Comparison of ENCODE assay signal across 8 cellular contexts in genomic region chr6:41733707-41734665, GRCh38. TPM values are rescaled to one million over a fixed set of nuclear protein-coding genes. Genes with fewer than 3 reads are reported as not detected.
A peak's percentile ranks its signal among the peaks of the same experiment; 100 is the strongest.
DNase-seq lines count a peak whose midpoint lies in the region; ATAC-seq, FAIRE-seq and TF ChIP-seq lines count a peak whose summit lies in the region.

No MANE protein-coding gene starts in this region.

- ATAC-seq in GM21737 (IDR thresholded peaks at IDR 0.05; ENCODE audit: unreplicated experiment) (peak; percentile 44), pancreas (peak; percentile 64 to 81 (median 70))

- H3K27me3 ChIP-seq in DOHH2 (ENCODE audit: control insufficient read depth, low read length) (no peaks in the 10 kb centered on the region), cardiac muscle cell (no peaks in the 10 kb centered on the region), pancreas (no peaks in the 10 kb centered on the region), transverse colon (no peaks in the 10 kb centered on the region)

- H3K36me3 ChIP-seq in DOHH2 (ENCODE audit: control insufficient read depth, low read length) = peaks cover 36% of the 10 kb centered on the region
- no peaks in the 10 kb centered on the region for H3K36me3 ChIP-seq in SK-N-MC (ENCODE audit: insufficient read depth, low read length)
- no peaks in the 10 kb centered on the region for H3K36me3 ChIP-seq in cardiac muscle cell
- H3K36me3 ChIP-seq in pancreas = no peaks in the 10 kb centered on the region
- no peaks in the 10 kb centered on the region for H3K36me3 ChIP-seq in transverse colon

- H3K79me2 ChIP-seq in DOHH2 (ENCODE audit: control insufficient read depth, low read length) = peaks cover 50% of the 10 kb centered on the region

- H3K27ac ChIP-seq in DOHH2 (ENCODE audit: low read depth, low read length) (peak overlapping the region; percentile 94), SK-N-MC (no peak overlapping the region), cardiac muscle cell (peak overlapping the region; percentile 64), pancreas (peak overlapping the region; percentile 81 to 94 (median 86)), transverse colon (peak overlapping the region; percentile 97 to 98 (median 98))

- peak; percentile 67 for DNase-seq in LHCN-M2 (ENCODE audit: low read depth)
- no peak for DNase-seq in SK-N-MC (ENCODE audit: low read depth, low spot score)
- DNase-seq in activated naive CD8-positive, alpha-beta T cell treated with anti-CD3 and anti-CD28 coated beads, Interleukin-2, amount 50 U/mL, for 16 hours (ENCODE audit: low read depth, low spot score) = peak; percentile 11
- peak; percentile 80 to 89 for DNase-seq in cardiac muscle cell (ENCODE audit: low read depth in 1 of 2, low spot score in 1 of 2)
- peak; percentile 55 to 85 (median 68) for DNase-seq in pancreas
- DNase-seq in transverse colon = peak; percentile 82

- H3K9ac ChIP-seq in SK-N-MC (ENCODE audit: insufficient read length) = no peak overlapping the region

- H3K9me2 ChIP-seq in DOHH2 (replicated peaks; ENCODE audit: control insufficient read depth, low read length) = no peaks in the 10 kb centered on the region

- TF ChIP-seq CTCF in DOHH2 (IDR thresholded peaks at IDR 0.05; ENCODE audit: low read depth, low read length, poor library complexity, severe bottlenecking) (no peak), cardiac muscle cell (IDR thresholded peaks at IDR 0.05; ENCODE audit: low read depth, low read length) (no peak), pancreas (IDR thresholded peaks at IDR 0.05) (no peak), transverse colon (IDR thresholded peaks at IDR 0.05) (no peak)

- no peak for TF ChIP-seq EP300 in transverse colon (IDR thresholded peaks at IDR 0.05; ENCODE audit: low read depth)

- H3K4me1 ChIP-seq in DOHH2 (ENCODE audit: control insufficient read depth, low read length) = peaks cover 57% of the 10 kb centered on the region
- peaks cover 14% of the 10 kb centered on the region for H3K4me1 ChIP-seq in cardiac muscle cell (ENCODE audit: low read depth)
- peaks cover 0 to 9% (median 0%) of the 10 kb centered on the region in 3 donors for H3K4me1 ChIP-seq in pancreas
- H3K4me1 ChIP-seq in transverse colon = peaks cover 32 to 53% (median 43%) of the 10 kb centered on the region in 4 donors

- no peaks in the 10 kb centered on the region for H3K9me3 ChIP-seq in DOHH2 (ENCODE audit: control insufficient read depth, insufficient read depth, low read length)
- H3K9me3 ChIP-seq in SK-N-MC (ENCODE audit: low read depth, low read length) = no peaks in the 10 kb centered on the region
- H3K9me3 ChIP-seq in cardiac muscle cell (ENCODE audit: low read depth) = no peaks in the 10 kb centered on the region
- no peaks in the 10 kb centered on the region for H3K9me3 ChIP-seq in pancreas
- H3K9me3 ChIP-seq in transverse colon = no peaks in the 10 kb centered on the region

- no peaks in the 10 kb centered on the region; the same call in 1 of the 2 replicates for H3F3A ChIP-seq in DOHH2 (ENCODE audit: control insufficient read depth, insufficient read depth)

- in situ Hi-C loops in transverse colon (cut with MboI; ENCODE audit: low pct_ligation_motif_present in 1 of 4, low pct_unique_long_range_greater_than_20kb in 1 of 4, low sequenced_read_pairs in 3 of 4) = no loop called here

- H3K4me2 ChIP-seq in DOHH2 (ENCODE audit: low read length) = peak overlapping the region; percentile 98

- peak; percentile 38 for TF ChIP-seq POLR2A in transverse colon (IDR thresholded peaks at IDR 0.05)

- H3K4me3 ChIP-seq in DOHH2 (ENCODE audit: low read length) (peak overlapping the region; percentile 96), SK-N-MC (peak overlapping the region; percentile 85), cardiac muscle cell (peak overlapping the region; percentile 68), pancreas (peak overlapping the region; percentile 64 to 95 (median 88)), transverse colon (peak overlapping the region; percentile 79 to 98 (median 86))

- intact Hi-C loops in pancreas (cut with DNase I) (no loop called here), transverse colon (cut with DNase I; ENCODE audit: low total_unique reads) (loop anchor here (2.0 kb wide), 1 partner anchor 19 kb away; no protein-coding TSS in a partner anchor)

- WGBS in pancreas, 2 donors = 3% methylated on average over 55 to 73 of the region's 73 CpGs
- WGBS in transverse colon (ENCODE audit: low coverage in 1 of 2), 2 donors = 2% methylated on average over 53 of the region's 73 CpGs; no CpG with 5 or more reads in 1 of the 2 donors

- FAIRE-seq in pancreas (lab: Jason Lieb, UNC) = no peak

- no peaks in the 10 kb centered on the region for H4K20me1 ChIP-seq in DOHH2 (ENCODE audit: control insufficient read depth, insufficient read depth, low read depth, low read length)

RNA-seq across cellular contexts. Expression of gene TFEB, which starts 1.4 kb away (rescaled TPM):
- total RNA-seq in LHCN-M2 (2014; rRNA removed) = 2.4 and 3.6 TPM in 2 replicates
- polyA plus RNA-seq in LHCN-M2 (2012) = 3.1 TPM
- 25.8 and 41.0 TPM in 2 replicates for total RNA-seq in cardiac muscle cell
- 34.0 and 57.8 TPM in 2 replicates for polyA plus RNA-seq in cardiac muscle cell
- 10 to 100 TPM in 3 of 6 donors, 1 to 10 TPM in 3; 6.5 to 16.2 (median 10.1) TPM for total RNA-seq in pancreas
- polyA plus RNA-seq in pancreas = 10 to 100 TPM; 27.4 to 49.4 TPM
- total RNA-seq in transverse colon = 10 to 100 TPM; 30.4 to 47.1 (median 38.1) TPM

RNA-seq across cellular contexts. Expression of gene PGC, which starts 13.2 kb away (rescaled TPM):
- total RNA-seq in LHCN-M2 (2014; rRNA removed) (not detected in 2 replicates), cardiac muscle cell (not detected in 2 replicates), pancreas (10 to 100 TPM in 1 of 6 donors, 1 to 10 TPM in 5; 1.0 to 24.4 (median 3.2) TPM), transverse colon (1 to 10 TPM in 1 of 4 donors, not detected in 3; 1.5 TPM)
- polyA plus RNA-seq in LHCN-M2 (2012) = not detected
- polyA plus RNA-seq in cardiac muscle cell (0.10 TPM in 1 of 2 replicates, not detected in the other), pancreas (10 to 100 TPM in 1 of 2 donors, 1 to 10 TPM in 1; 1.5 to 33.6 TPM)

RNA-seq across cellular contexts. Expression of gene FRS3, which starts 45.7 kb away (rescaled TPM):
- total RNA-seq in LHCN-M2 (2014; rRNA removed) (3.3 and 3.4 TPM in 2 replicates), cardiac muscle cell (24.7 and 25.9 TPM in 2 replicates), pancreas (1 to 10 TPM; 2.1 to 5.2 (median 2.7) TPM), transverse colon (1 to 10 TPM; 2.8 to 4.5 (median 3.2) TPM)
- polyA plus RNA-seq in LHCN-M2 (2012) = 2.9 TPM
- polyA plus RNA-seq in cardiac muscle cell (25.3 and 31.6 TPM in 2 replicates), pancreas (1 to 10 TPM; 6.6 to 7.8 TPM)

RNA-seq across cellular contexts. Expression of gene PRICKLE4, which starts 46.6 kb away (rescaled TPM):
- 1.7 and 3.1 TPM in 2 replicates for total RNA-seq in LHCN-M2 (2014; rRNA removed)
- polyA plus RNA-seq in LHCN-M2 (2012) = 0.68 TPM
- 1.9 and 22.5 TPM in 2 replicates for total RNA-seq in cardiac muscle cell
- polyA plus RNA-seq in cardiac muscle cell = 6.4 and 9.3 TPM in 2 replicates
- total RNA-seq in pancreas = 1 to 10 TPM in 4 of 6 donors, under 1 TPM in 2; 0.88 to 5.7 (median 1.3) TPM
- polyA plus RNA-seq in pancreas = 1 to 10 TPM; 2.6 to 2.7 TPM
- 10 to 100 TPM in 3 of 4 donors, 1 to 10 TPM in 1; 6.7 to 52.0 (median 21.0) TPM for total RNA-seq in transverse colon

RNA-seq across cellular contexts. Expression of gene TOMM6, which starts 53.5 kb away (rescaled TPM):
- total RNA-seq in LHCN-M2 (2014; rRNA removed) = 157 and 160 TPM in 2 replicates
- 293 TPM for polyA plus RNA-seq in LHCN-M2 (2012)
- 113 and 153 TPM in 2 replicates for total RNA-seq in cardiac muscle cell
- 198 and 232 TPM in 2 replicates for polyA plus RNA-seq in cardiac muscle cell
- 10 to 100 TPM; 48.6 to 86.2 (median 66.8) TPM for total RNA-seq in pancreas
- 100 to 1,000 TPM; 123 to 196 TPM for polyA plus RNA-seq in pancreas
- total RNA-seq in transverse colon = 10 to 100 TPM; 24.1 to 93.1 (median 85.6) TPM
